ENCODE assay signal across 8 cellular contexts in the genomic region with DNA sequence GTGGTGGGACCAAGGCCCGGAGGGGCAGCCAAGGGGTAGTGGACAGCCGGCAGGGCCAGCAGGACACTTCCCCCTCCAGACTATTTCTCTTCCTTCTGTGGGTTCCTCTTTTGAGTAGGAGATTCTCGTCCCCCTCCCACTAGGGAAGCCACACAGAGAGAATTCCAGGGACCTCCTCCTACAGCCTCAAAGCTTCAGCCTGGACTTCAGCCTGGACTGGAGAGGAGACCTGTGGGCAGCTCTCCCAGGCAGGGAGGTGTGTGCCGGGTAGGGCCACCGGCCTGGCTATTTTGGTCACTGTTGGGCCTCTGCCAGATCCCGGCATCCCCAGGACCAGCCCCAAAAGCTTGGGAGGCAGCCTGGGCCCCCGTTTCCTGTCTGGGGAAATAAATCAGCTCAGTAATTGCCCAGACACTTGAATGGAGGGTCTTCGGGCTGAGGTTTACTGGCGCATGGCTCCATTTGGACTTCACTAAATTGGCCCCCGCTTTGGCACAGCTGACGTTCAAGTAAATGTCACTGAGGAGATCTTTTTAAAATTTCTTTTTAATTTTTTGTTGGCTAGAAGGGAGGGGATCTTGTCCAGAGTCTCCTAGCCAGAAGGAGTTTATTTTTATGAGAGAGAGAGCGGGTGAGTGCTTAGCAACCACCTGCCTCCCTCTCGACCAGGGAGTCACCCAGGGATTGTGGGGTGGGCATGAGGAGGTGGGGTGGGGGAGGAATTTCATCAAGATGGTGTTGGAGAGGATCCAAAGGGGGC. TPM values are rescaled to one million over a fixed set of nuclear protein-coding genes. Genes with fewer than 3 reads are reported as not detected.
DNase-seq lines count a peak whose midpoint lies in the region; ATAC-seq, FAIRE-seq and TF ChIP-seq lines count a peak whose summit lies in the region.

No MANE protein-coding gene starts in this region.

- TF ChIP-seq CTCF in OCI-LY7 (conservative IDR thresholded peaks at IDR 0.05; ENCODE audit: low read length) (no peak), coronary artery (IDR thresholded peaks at IDR 0.05) (no peak)

- no peaks in the 10 kb centered on the region for H3K9me3 Mint-ChIP-seq in activated CD4-positive, alpha-beta T cell treated with anti-CD3 and anti-CD28 coated beads, Interleukin-2, amount 10 ng/mL, durations not matched to agents 24 days and 14 days

- CTCF ChIA-PET in OCI-LY7 (lab: Charles Lee; ENCODE audit: unreplicated experiment): interaction anchor here (0.6 to 3.6 kb wide), 2 partner anchors 27 to 279 kb away, joined by 3 to 20 read pairs; no protein-coding TSS in a partner anchor

- H3K4me1 ChIP-seq in OCI-LY7 (ENCODE audit: insufficient read depth, low read length, poor library complexity, severe bottlenecking): peaks cover 73% of the 10 kb centered on the region

- no peak for FAIRE-seq in urothelium cell line (lab: Jason Lieb, UNC)

- no peaks in the 10 kb centered on the region for H3K27me3 Mint-ChIP-seq in activated CD4-positive, alpha-beta T cell treated with anti-CD3 and anti-CD28 coated beads, Interleukin-2, amount 10 ng/mL, durations not matched to agents 24 days and 14 days

- H3K79me2 ChIP-seq in OCI-LY7 (ENCODE audit: insufficient read depth, low read depth, low read length): peaks cover 63% of the 10 kb centered on the region

- no TSS peak for BruUV-seq in OCI-LY7 (replicated peaks; lab: Mats Ljungman, UMichigan)

- H3K36me3 ChIP-seq in OCI-LY7 (ENCODE audit: insufficient read depth, low read length): peaks cover 55% of the 10 kb centered on the region

- ATAC-seq in HG02798 (IDR thresholded peaks at IDR 0.05; ENCODE audit: poor library complexity, unreplicated experiment): no peak

- POLR2A ChIA-PET in OCI-LY7 (lab: Charles Lee): interaction anchor here (0.6 to 2.6 kb wide), 9 partner anchors 10 to 1669 kb away, joined by 3 to 14 read pairs (median 4); no protein-coding TSS in a partner anchor

- no peaks in the 10 kb centered on the region for H3K9me3 ChIP-seq in OCI-LY7 (ENCODE audit: low read length)

- H3K4me1 Mint-ChIP-seq in activated CD4-positive, alpha-beta T cell treated with anti-CD3 and anti-CD28 coated beads, Interleukin-2, amount 10 ng/mL, durations not matched to agents 24 days and 14 days: peaks cover 41% of the 10 kb centered on the region

- H4K20me1 ChIP-seq in OCI-LY7 (ENCODE audit: insufficient read depth, low read length): peaks cover 35% of the 10 kb centered on the region

- DNase-seq in activated CD4-positive, alpha-beta T cell treated with anti-CD3 and anti-CD28 coated beads, Interleukin-2, amount 10 ng/mL, durations not matched to agents 24 days and 14 days: peak; percentile 65
- DNase-seq in activated CD4-positive, alpha-beta T cell treated with anti-CD3 and anti-CD28 coated beads for 4 hours: no peak
- DNase-seq in OCI-LY7 (ENCODE audit: low spot score) (no peak), coronary artery (ENCODE audit: low spot score) (peak; percentile 83), midbrain (lab: John Stamatoyannopoulos, UW) (peak; percentile 43), urothelium cell line (ENCODE audit: low spot score) (peak; percentile 32), NAMALWA (ENCODE audit: low spot score) (no peak)

- H3K9me2 ChIP-seq in OCI-LY7 (ENCODE audit: insufficient read depth, low read length): no peaks in the 10 kb centered on the region

- peak overlapping the region; percentile 99 for H3K4me3 Mint-ChIP-seq in activated CD4-positive, alpha-beta T cell treated with anti-CD3 and anti-CD28 coated beads, Interleukin-2, amount 10 ng/mL, durations not matched to agents 24 days and 14 days

- peak overlapping the region; percentile 90 for H3K4me2 ChIP-seq in OCI-LY7 (ENCODE audit: low read length)

- H3K4me3 ChIP-seq in OCI-LY7 (ENCODE audit: low read depth, low read length, poor library complexity, severe bottlenecking) (peak overlapping the region; percentile 96), coronary artery (peak overlapping the region; percentile 82)

- peak overlapping the region; percentile 91 for H3K27ac ChIP-seq in OCI-LY7 (ENCODE audit: low read depth, low read length, poor library complexity, severe bottlenecking)
- H3K27ac ChIP-seq in coronary artery: peak overlapping the region in 1 of 2 donors; percentile 88

- intact Hi-C loops in activated CD4-positive, alpha-beta T cell treated with anti-CD3 and anti-CD28 coated beads, Interleukin-2, amount 10 ng/mL, durations not matched to agents 24 days and 14 days (cut with micrococcal nuclease): loop anchor here (10.0 kb wide), 2 partner anchors 229 to 541 kb away; a partner anchor contains a TSS
- intact Hi-C loops in OCI-LY7 (cut with micrococcal nuclease; ENCODE audit: unreplicated experiment): loop anchor here (2.0 to 10.0 kb wide), 4 partner anchors 65 to 1739 kb away; a partner anchor contains a TSS

- peaks cover 13% of the 10 kb centered on the region for H3K36me3 Mint-ChIP-seq in activated CD4-positive, alpha-beta T cell treated with anti-CD3 and anti-CD28 coated beads, Interleukin-2, amount 10 ng/mL, durations not matched to agents 24 days and 14 days (ENCODE audit: low read depth)

- peak overlapping the region; percentile 93 for H3K27ac Mint-ChIP-seq in activated CD4-positive, alpha-beta T cell treated with anti-CD3 and anti-CD28 coated beads, Interleukin-2, amount 10 ng/mL, durations not matched to agents 24 days and 14 days

- H2AFZ ChIP-seq in OCI-LY7 (ENCODE audit: low read length): no peak overlapping the region

RNA-seq across cellular contexts. Expression of a gene that starts 1.4 kb away (rescaled TPM):
- total RNA-seq in activated CD4-positive, alpha-beta T cell treated with anti-CD3 and anti-CD28 coated beads, Interleukin-2, amount 10 ng/mL, durations not matched to agents 24 days and 14 days: 53.9 and 63.7 TPM in 2 replicates
- 36.7 and 43.0 TPM in 2 replicates for total RNA-seq in OCI-LY7 (2014; rRNA removed; shearing (Covaris generic))
- total RNA-seq in OCI-LY7 (2022): 44.6 and 51.8 TPM in 2 replicates

Comparison
In these comparisons a context has a peak if more than half of its experiments do, and no peak if none do; other contexts are left out.
1. DNase-seq: peak in activated CD4-positive, alpha-beta T cell treated with anti-CD3 and anti-CD28 coated beads, Interleukin-2, amount 10 ng/mL, durations not matched to agents 24 days and 14 days (single experiment), coronary artery (single experiment), midbrain (single experiment) and urothelium cell line (single experiment); none in activated CD4-positive, alpha-beta T cell treated with anti-CD3 and anti-CD28 coated beads for 4 hours (0 of 2), OCI-LY7 (single experiment) and NAMALWA (single experiment).